Comparison of ENCODE assay signal across 15 cellular contexts in the genomic region with DNA sequence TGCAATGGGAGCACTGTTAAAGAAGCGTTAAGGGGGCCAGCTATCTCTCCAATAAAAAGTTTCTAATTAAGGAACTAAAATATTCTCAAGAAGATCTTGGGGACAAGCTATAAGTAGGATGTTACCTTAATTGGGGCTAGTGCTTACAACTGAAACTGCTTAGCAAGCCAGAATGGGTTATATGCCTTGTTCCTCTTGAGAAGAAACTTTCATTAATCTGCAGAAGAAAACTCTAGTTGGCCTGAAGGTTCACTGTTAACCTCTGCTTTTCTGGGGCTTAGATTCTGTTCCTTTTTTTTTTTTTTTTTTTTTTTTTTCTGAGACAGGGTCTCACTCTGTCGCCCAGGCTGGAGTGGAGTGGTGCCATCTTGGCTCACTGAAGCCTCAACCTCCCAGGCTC.
"Had no signal": no experiment of that assay in that cellular context is flagged by ENCODE, and none has a peak within 500 bp of the region (broad histone marks: within the 10 kb centered on the region; RNA-seq: fewer than 3 reads in every experiment).

No MANE protein-coding gene starts in this region.

- H3K4me3 ChIP-seq: ascending aorta, esophagus squamous epithelium, lung, right atrium auricular region, skin epidermis, tibial nerve had no signal

- H3K9me3 Mint-ChIP-seq: activated B cell treated with CpG ODN at 0.5 μM for 24 hours; activated CD4-positive, alpha-beta T cell treated with anti-CD3 and anti-CD28 coated beads, Interleukin-2, amount 10 ng/mL, durations not matched to agents 7 days and 5 days; naive thymus-derived CD8-positive, alpha-beta T cell; T-helper 1 cell treated with Interleukin-12 subunit alpha and Interleukin-12 subunit beta and Interleukin-4 antibody, amounts not matched to agents 30 μg/mL and 1 μg/mL, for 36 hours had no signal

- H3K27me3 Mint-ChIP-seq: activated B cell treated with CpG ODN at 0.5 μM for 24 hours; activated CD4-positive, alpha-beta T cell treated with anti-CD3 and anti-CD28 coated beads, Interleukin-2, amount 10 ng/mL, durations not matched to agents 7 days and 5 days; naive thymus-derived CD8-positive, alpha-beta T cell had no signal

- DNase-seq: activated B cell treated with CpG ODN at 0.5 μM for 24 hours; activated CD4-positive, alpha-beta T cell treated with anti-CD3 and anti-CD28 coated beads, Interleukin-2, amount 10 ng/mL, durations not matched to agents 7 days and 5 days; activated T-cell treated with anti-CD3 and anti-CD28 coated beads for 4 hours; esophagus squamous epithelium; foreskin fibroblast; head of caudate nucleus; left cardiac atrium; naive thymus-derived CD8-positive, alpha-beta T cell; posterior cingulate gyrus had no signal

- H3K27ac Mint-ChIP-seq: activated B cell treated with CpG ODN at 0.5 μM for 24 hours; activated CD4-positive, alpha-beta T cell treated with anti-CD3 and anti-CD28 coated beads, Interleukin-2, amount 10 ng/mL, durations not matched to agents 7 days and 5 days; T-helper 1 cell treated with Interleukin-12 subunit alpha and Interleukin-12 subunit beta and Interleukin-4 antibody, amounts not matched to agents 30 μg/mL and 1 μg/mL, for 36 hours had no signal

- H3K4me3 Mint-ChIP-seq: activated B cell treated with CpG ODN at 0.5 μM for 24 hours; activated CD4-positive, alpha-beta T cell treated with anti-CD3 and anti-CD28 coated beads, Interleukin-2, amount 10 ng/mL, durations not matched to agents 7 days and 5 days; T-helper 1 cell treated with Interleukin-12 subunit alpha and Interleukin-12 subunit beta and Interleukin-4 antibody, amounts not matched to agents 30 μg/mL and 1 μg/mL, for 36 hours had no signal

- ATAC-seq: left cardiac atrium; naive thymus-derived CD8-positive, alpha-beta T cell had no signal
